9 cellular contexts compared by ENCODE assay signal in genomic region chr7:74183142-74183541, GRCh38. TPM values are rescaled to one million over a fixed set of nuclear protein-coding genes. Genes with fewer than 3 reads are reported as not detected.
DNase-seq lines count a peak whose midpoint lies in the region; ATAC-seq and TF ChIP-seq lines count a peak whose summit lies in the region.
"Had no signal": no experiment of that assay in that cellular context is flagged by ENCODE, and none has a peak within 500 bp of the region (broad histone marks: within the 10 kb centered on the region; RNA-seq: fewer than 3 reads in every experiment).

No MANE protein-coding gene starts in this region.

- H3K9me3 Mint-ChIP-seq in activated T-cell treated with anti-CD3 and anti-CD28 coated beads, Interleukin-2, amount 50 U/mL, for 4 hours = no peaks in the 10 kb centered on the region
- no peaks in the 10 kb centered on the region for H3K9me3 Mint-ChIP-seq in activated CD8-positive, alpha-beta T cell treated with anti-CD3 and anti-CD28 coated beads for 36 hours
- no peaks in the 10 kb centered on the region for H3K9me3 Mint-ChIP-seq in stimulated activated effector memory CD8-positive, alpha-beta T cell treated with anti-CD3 and anti-CD28 coated beads, Interleukin-12 subunit alpha, Interleukin-12 subunit beta, amount 100 ng/mL, for 72 hours

- peaks cover 24% of the 10 kb centered on the region for H3K36me3 Mint-ChIP-seq in activated T-cell treated with anti-CD3 and anti-CD28 coated beads, Interleukin-2, amount 50 U/mL, for 4 hours (ENCODE audit: insufficient read depth)
- H3K36me3 Mint-ChIP-seq in activated CD8-positive, alpha-beta T cell treated with anti-CD3 and anti-CD28 coated beads for 36 hours (ENCODE audit: low read depth) = peaks cover 74% of the 10 kb centered on the region
- H3K36me3 Mint-ChIP-seq in stimulated activated effector memory CD8-positive, alpha-beta T cell treated with anti-CD3 and anti-CD28 coated beads, Interleukin-12 subunit alpha, Interleukin-12 subunit beta, amount 100 ng/mL, for 72 hours = peaks cover 94% of the 10 kb centered on the region

- H3K4me1 ChIP-seq in left ventricle myocardium inferior (peaks cover 100% of the 10 kb centered on the region), Peyer's patch (peaks cover 0 to 85% (median 16%) of the 10 kb centered on the region in 4 donors)

- no peak overlapping the region for H3K4me3 ChIP-seq in left ventricle myocardium inferior
- H3K4me3 ChIP-seq in Peyer's patch = no peak overlapping the region

- H3K27me3 ChIP-seq in left ventricle myocardium inferior (ENCODE audit: low read depth) (no peaks in the 10 kb centered on the region), Peyer's patch (no peaks in the 10 kb centered on the region)

- H3K27ac Mint-ChIP-seq in activated CD8-positive, alpha-beta T cell treated with anti-CD3 and anti-CD28 coated beads for 36 hours = peak overlapping the region; percentile 36
- peak overlapping the region; percentile 79 for H3K27ac Mint-ChIP-seq in stimulated activated effector memory CD8-positive, alpha-beta T cell treated with anti-CD3 and anti-CD28 coated beads, Interleukin-12 subunit alpha, Interleukin-12 subunit beta, amount 100 ng/mL, for 72 hours

- POLR2A ChIA-PET in activated CD8-positive, alpha-beta T cell treated with anti-CD3 and anti-CD28 coated beads for 36 hours (lab: Charles Lee) = interaction anchor here (1.7 to 3.4 kb wide), 2 partner anchors 8 to 10 kb away, joined by 12 to 23 read pairs; no protein-coding TSS in a partner anchor

- no peak for TF ChIP-seq CTCF in activated CD8-positive, alpha-beta T cell treated with anti-CD3 and anti-CD28 coated beads for 36 hours (IDR thresholded peaks at IDR 0.05)
- TF ChIP-seq CTCF in left ventricle myocardium inferior (IDR thresholded peaks at IDR 0.05; ENCODE audit: borderline replicate concordance) = no peak
- TF ChIP-seq CTCF in Peyer's patch (IDR thresholded peaks at IDR 0.05) = no peak

- intact Hi-C loops in activated CD8-positive, alpha-beta T cell treated with anti-CD3 and anti-CD28 coated beads for 36 hours (cut with micrococcal nuclease) = loop anchor here (5.0 kb wide), 1 partner anchor 116 kb away; no protein-coding TSS in a partner anchor
- intact Hi-C loops in left ventricle myocardium inferior (cut with micrococcal nuclease) (no loop called here), sciatic nerve (cut with DNase I) (no loop called here)

- no peak for TF ChIP-seq POLR2A in Peyer's patch (IDR thresholded peaks at IDR 0.05)

- H3K36me3 ChIP-seq in left ventricle myocardium inferior = peaks cover 19% of the 10 kb centered on the region
- peaks cover 0 to 17% (median 0%) of the 10 kb centered on the region in 3 donors for H3K36me3 ChIP-seq in Peyer's patch

- CTCF ChIA-PET in activated CD8-positive, alpha-beta T cell treated with anti-CD3 and anti-CD28 coated beads for 36 hours (lab: Charles Lee) = interaction anchor here (0.7 to 2.5 kb wide), 7 partner anchors 8 to 114 kb away, joined by 3 to 14 read pairs (median 4); partner anchors contain the start of gene EIF4H

- H3K27ac ChIP-seq in left ventricle myocardium inferior (replicated peaks) = peak overlapping the region; percentile 52
- H3K27ac ChIP-seq in Peyer's patch = peak overlapping the region in 1 of 4 donors; percentile 15

- H3K9me3 ChIP-seq in left ventricle myocardium inferior (replicated peaks) = no peaks in the 10 kb centered on the region
- no peaks in the 10 kb centered on the region for H3K9me3 ChIP-seq in Peyer's patch

- peaks cover 87% of the 10 kb centered on the region for H3K4me1 Mint-ChIP-seq in activated T-cell treated with anti-CD3 and anti-CD28 coated beads, Interleukin-2, amount 50 U/mL, for 4 hours (ENCODE audit: low read depth)
- peaks cover 77% of the 10 kb centered on the region for H3K4me1 Mint-ChIP-seq in activated CD8-positive, alpha-beta T cell treated with anti-CD3 and anti-CD28 coated beads for 36 hours (ENCODE audit: low read depth)
- H3K4me1 Mint-ChIP-seq in stimulated activated effector memory CD8-positive, alpha-beta T cell treated with anti-CD3 and anti-CD28 coated beads, Interleukin-12 subunit alpha, Interleukin-12 subunit beta, amount 100 ng/mL, for 72 hours = peaks cover 73% of the 10 kb centered on the region

- H3K27me3 Mint-ChIP-seq in activated T-cell treated with anti-CD3 and anti-CD28 coated beads, Interleukin-2, amount 50 U/mL, for 4 hours (ENCODE audit: low read depth) = no peaks in the 10 kb centered on the region
- H3K27me3 Mint-ChIP-seq in activated CD8-positive, alpha-beta T cell treated with anti-CD3 and anti-CD28 coated beads for 36 hours = no peaks in the 10 kb centered on the region

- peak in 1 of 2 donors; percentile 9 for ATAC-seq in activated T-cell treated with anti-CD3 and anti-CD28 coated beads, Interleukin-2, amount 50 U/mL, for 4 hours
- no peak for ATAC-seq in activated CD8-positive, alpha-beta T cell treated with anti-CD3 and anti-CD28 coated beads for 36 hours
- ATAC-seq in stimulated activated effector memory CD8-positive, alpha-beta T cell treated with anti-CD3 and anti-CD28 coated beads, Interleukin-12 subunit alpha, Interleukin-12 subunit beta, amount 100 ng/mL, for 72 hours = no peak
- ATAC-seq in HG02981 (IDR thresholded peaks at IDR 0.05; ENCODE audit: unreplicated experiment) (no peak), sciatic nerve (no peak)

- no peak for DNase-seq in activated T-cell treated with anti-CD3 and anti-CD28 coated beads, Interleukin-2, amount 50 U/mL, for 4 hours
- DNase-seq in activated T-cell treated with anti-CD3 and anti-CD28 coated beads for 4 hours (no peak), left ventricle myocardium inferior (no peak), Peyer's patch (no peak), sciatic nerve (ENCODE audit: low spot score) (no peak)
- no peak for DNase-seq in activated CD8-positive, alpha-beta T cell treated with anti-CD3 and anti-CD28 coated beads for 36 hours
- no peak for DNase-seq in stimulated activated effector memory CD8-positive, alpha-beta T cell treated with anti-CD3 and anti-CD28 coated beads, Interleukin-12 subunit alpha, Interleukin-12 subunit beta, amount 100 ng/mL, for 72 hours (ENCODE audit: low spot score in 2 of 2)
- DNase-seq: NCI-H1092 treated with DMSO at 0.1 percent for 48 hours had no signal

- peak overlapping the region; percentile 39 for H3K4me3 Mint-ChIP-seq in activated T-cell treated with anti-CD3 and anti-CD28 coated beads, Interleukin-2, amount 50 U/mL, for 4 hours
- H3K4me3 Mint-ChIP-seq in activated CD8-positive, alpha-beta T cell treated with anti-CD3 and anti-CD28 coated beads for 36 hours = no peak overlapping the region
- H3K4me3 Mint-ChIP-seq in stimulated activated effector memory CD8-positive, alpha-beta T cell treated with anti-CD3 and anti-CD28 coated beads, Interleukin-12 subunit alpha, Interleukin-12 subunit beta, amount 100 ng/mL, for 72 hours = peak overlapping the region; percentile 6

RNA-seq across cellular contexts. Expression of gene EIF4H, which starts 9.0 kb away (rescaled TPM):
- total RNA-seq in activated T-cell treated with anti-CD3 and anti-CD28 coated beads, Interleukin-2, amount 50 U/mL, for 4 hours = 100 to 1,000 TPM; 427 to 433 (median 433) TPM
- total RNA-seq in activated CD8-positive, alpha-beta T cell treated with anti-CD3 and anti-CD28 coated beads for 36 hours = 100 to 1,000 TPM; 461 to 464 TPM
- 159 TPM for total RNA-seq in left ventricle myocardium inferior
- 100 to 1,000 TPM; 131 to 172 (median 149) TPM for total RNA-seq in Peyer's patch
- total RNA-seq in sciatic nerve = 213 TPM

RNA-seq across cellular contexts. Expression of gene LAT2, which starts 26.7 kb away (rescaled TPM):
- total RNA-seq in activated T-cell treated with anti-CD3 and anti-CD28 coated beads, Interleukin-2, amount 50 U/mL, for 4 hours = 10 to 100 TPM in 1 of 3 donors, 1 to 10 TPM in 2; 2.5 to 12.5 (median 5.9) TPM
- total RNA-seq in activated CD8-positive, alpha-beta T cell treated with anti-CD3 and anti-CD28 coated beads for 36 hours = 1 to 10 TPM; 2.4 to 3.2 TPM
- total RNA-seq in left ventricle myocardium inferior = 2.4 TPM
- total RNA-seq in Peyer's patch = 10 to 100 TPM in 1 of 4 donors, 1 to 10 TPM in 3; 1.1 to 16.5 (median 4.8) TPM
- total RNA-seq in sciatic nerve = 12.5 TPM
